ENCODE assay signal across 3 cellular contexts in genomic region chr7:73607692-73607983, GRCh38. TPM values are rescaled to one million over a fixed set of nuclear protein-coding genes. Genes with fewer than 3 reads are reported as not detected.
"Had no signal": no experiment of that assay in that cellular context is flagged by ENCODE, and none has a peak within 500 bp of the region (broad histone marks: within the 10 kb centered on the region; RNA-seq: fewer than 3 reads in every experiment).

No MANE protein-coding gene starts in this region.

RNA-seq across cellular contexts. Expression of gene MLXIPL, which starts 16.7 kb away (rescaled TPM):
- total RNA-seq: activated CD4-positive, alpha-beta memory T cell treated with anti-CD3 and anti-CD28 coated beads, Interleukin-2, amount 10 ng/mL, durations not matched to agents 7 days and 5 days; activated CD8-positive, alpha-beta memory T cell treated with anti-CD3 and anti-CD28 coated beads, Interleukin-2, amount 10 ng/mL, durations not matched to agents 7 days and 5 days; bronchial epithelial cell had no signal

RNA-seq across cellular contexts. Expression of gene VPS37D, which starts 60.0 kb away (rescaled TPM):
- total RNA-seq: activated CD8-positive, alpha-beta memory T cell treated with anti-CD3 and anti-CD28 coated beads, Interleukin-2, amount 10 ng/mL, durations not matched to agents 7 days and 5 days had no signal
